In genomic region chr3:107061466-107061865, GRCh38 we compare ENCODE assay signal across 23 cellular contexts.
DNase-seq lines count a peak whose midpoint lies in the region; FAIRE-seq and TF ChIP-seq lines count a peak whose summit lies in the region.
"Had no signal": no experiment of that assay in that cellular context is flagged by ENCODE, and none has a peak within 500 bp of the region (broad histone marks: within the 10 kb centered on the region; RNA-seq: fewer than 3 reads in every experiment).

No MANE protein-coding gene starts in this region.

- H3K27me3 ChIP-seq in GM23248 (replicated peaks; ENCODE audit: insufficient read depth) (no peaks in the 10 kb centered on the region), MM.1S (replicated peaks; ENCODE audit: insufficient read depth, low read length) (no peaks in the 10 kb centered on the region)
- H3K27me3 ChIP-seq: BE2C had no signal

- H3F3A ChIP-seq in GM23248 (ENCODE audit: insufficient read depth) (peaks cover 32% of the 10 kb centered on the region), MM.1S (ENCODE audit: insufficient read depth, low read length) (no peaks in the 10 kb centered on the region)

- H3K9me2 ChIP-seq in GM23248 (ENCODE audit: insufficient read depth) (no peaks in the 10 kb centered on the region), MM.1S (replicated peaks; ENCODE audit: insufficient read depth, low read length) (no peaks in the 10 kb centered on the region)

- H3K27ac ChIP-seq in GM23248 (no peak overlapping the region), MM.1S (ENCODE audit: low read length) (no peak overlapping the region)
- H3K27ac ChIP-seq: A549, SK-N-MC had no signal

- WGBS in GM23248 (ENCODE audit: low coverage in 1 of 2, low lambda C conversion rate in 2 of 2, missing lambda C conversion rate in 2 of 2), 2 experiments = 100% methylated on average over 1 of the region's 1 CpG

- in situ Hi-C loops in GM23248 (cut with MboI) = loop anchor here (25.0 kb wide), 1 partner anchor 1374 kb away; no protein-coding TSS in a partner anchor

- H3K4me1 ChIP-seq in GM23248 (ENCODE audit: insufficient read depth) (peaks cover 49% of the 10 kb centered on the region), MM.1S (ENCODE audit: low read length) (no peaks in the 10 kb centered on the region)

- H3K79me2 ChIP-seq in GM23248 (ENCODE audit: insufficient read depth) (no peaks in the 10 kb centered on the region), MM.1S (ENCODE audit: low read length) (no peaks in the 10 kb centered on the region)

- DNase-seq in GM23248 (peak; percentile 23), RCC 7860 (ENCODE audit: low spot score) (peak; percentile 10), foreskin melanocyte (peak; percentile 59), renal cortical epithelial cell (ENCODE audit: low read depth) (peak; percentile 59), OCI-M2 (lab: John Stamatoyannopoulos, UW; ENCODE audit: unreplicated experiment) (no peak), GM10266 (ENCODE audit: extremely low spot score) (no peak), MM.1S (no peak)
- DNase-seq: BE2C, EL, GF-D8, H9, KG1, MV-4-11, NCI-H1694, NCI-H2081 treated with DMSO at 0.1 percent for 48 hours, NCI-H2171 treated with DMSO at 0.1 percent for 48 hours, NCI-H446, NCI-H526, PC-3, RPMI8226, SHP77 had no signal

- FAIRE-seq in RCC 7860 (lab: Jason Lieb, UNC) = no peak
- FAIRE-seq: A549 had no signal

- H3K9ac ChIP-seq in GM23248 (no peak overlapping the region), MM.1S (ENCODE audit: low read length) (no peak overlapping the region)

- no peak for TF ChIP-seq CTCF in GM10266 (IDR thresholded peaks at IDR 0.05; ENCODE audit: control insufficient read depth, insufficient read depth, low read depth, missing control alignments)
- no peak for TF ChIP-seq CTCF in MM.1S (IDR thresholded peaks at IDR 0.05; ENCODE audit: low read length)

- H3K36me3 ChIP-seq in GM23248 (ENCODE audit: low read depth) (no peaks in the 10 kb centered on the region), MM.1S (replicated peaks; ENCODE audit: insufficient read depth, low read length) (no peaks in the 10 kb centered on the region)
- H3K36me3 ChIP-seq: BE2C had no signal

- H3K4me2 ChIP-seq in GM23248 (ENCODE audit: unreplicated experiment) (peak overlapping the region; percentile 8), MM.1S (ENCODE audit: low read depth, low read length) (no peak overlapping the region)
- H3K4me2 ChIP-seq: A549 had no signal

- H2AFZ ChIP-seq in GM23248 (peak overlapping the region; percentile 59), MM.1S (ENCODE audit: low read length) (no peak overlapping the region)

- H4K20me1 ChIP-seq in GM23248 (ENCODE audit: insufficient read depth) (no peaks in the 10 kb centered on the region), MM.1S (ENCODE audit: insufficient read depth, low read length) (no peaks in the 10 kb centered on the region)

- H3K4me3 ChIP-seq in GM23248 (no peak overlapping the region), MM.1S (ENCODE audit: low read length) (no peak overlapping the region)
- H3K4me3 ChIP-seq: A549, SK-N-MC had no signal

- H3K9me3 ChIP-seq in GM23248 (ENCODE audit: low read depth) = no peaks in the 10 kb centered on the region
- H3K9me3 ChIP-seq in MM.1S (replicated peaks; ENCODE audit: insufficient read depth, low read length) = no peaks in the 10 kb centered on the region
- H3K9me3 ChIP-seq: A549, BE2C had no signal

Comparison
In these comparisons a context has a peak if more than half of its experiments do, and no peak if none do; other contexts are left out.
1. DNase-seq: peak in GM23248 (single experiment), RCC 7860 (single experiment), foreskin melanocyte (single experiment) and renal cortical epithelial cell (single experiment); none in OCI-M2 (single experiment), GM10266 (single experiment) and MM.1S (single experiment).